ENCODE assay signal across 8 cellular contexts in the genomic region with DNA sequence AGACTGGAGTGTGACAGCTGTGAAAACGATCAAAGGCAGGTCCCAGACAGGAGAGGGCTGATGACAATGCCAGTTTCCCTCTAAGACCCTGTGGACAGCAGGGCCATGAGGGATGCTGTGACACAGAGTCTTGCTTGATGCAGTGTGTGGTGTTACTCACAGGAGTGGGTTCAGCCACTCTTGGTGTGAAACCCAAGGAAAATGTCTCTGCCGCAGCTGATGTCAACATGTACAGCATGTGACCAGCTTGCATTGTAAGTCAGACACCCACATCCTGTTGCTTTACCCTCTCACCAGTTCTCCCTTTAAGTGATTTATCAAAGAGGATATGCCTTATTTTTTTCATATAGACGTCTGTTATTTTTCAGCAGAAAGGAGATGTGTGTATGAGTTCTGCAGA.
DNase-seq lines count a peak whose midpoint lies in the region; ATAC-seq lines count a peak whose summit lies in the region.

No MANE protein-coding gene starts in this region.

- DNase-seq in DMS53 treated with DMSO at 0.1 percent for 48 hours (lab: John Stamatoyannopoulos, UW; ENCODE audit: unreplicated experiment) (peak; percentile 91), NCI-H2171 treated with DMSO at 0.1 percent for 48 hours (lab: John Stamatoyannopoulos, UW) (peak; percentile 73), glomerular visceral epithelial cell (ENCODE audit: extremely low spot score) (peak; percentile 1), NCI-H2227 treated with DMSO at 0.1 percent for 48 hours (lab: John Stamatoyannopoulos, UW) (no peak), HPDE6-E6E7 (ENCODE audit: extremely low spot score) (no peak)
- DNase-seq in activated CD8-positive, alpha-beta memory T cell treated with anti-CD3 and anti-CD28 coated beads, Interleukin-2, amount 50 U/mL, for 4 hours = peak; percentile 77
- peak; percentile 88 for DNase-seq in stimulated activated CD4-positive, alpha-beta T cell treated with anti-CD3 and anti-CD28 coated beads, Interleukin-4, amount 100 ng/mL, for 24 hours

- peak; percentile 88 for ATAC-seq in GM21786 (IDR thresholded peaks at IDR 0.05; ENCODE audit: unreplicated experiment)

Comparison
In these comparisons a context has a peak if more than half of its experiments do, and no peak if none do; other contexts are left out.
1. DNase-seq: peak in DMS53 treated with DMSO at 0.1 percent for 48 hours (single experiment), NCI-H2171 treated with DMSO at 0.1 percent for 48 hours (single experiment), activated CD8-positive, alpha-beta memory T cell treated with anti-CD3 and anti-CD28 coated beads, Interleukin-2, amount 50 U/mL, for 4 hours (single experiment), glomerular visceral epithelial cell (single experiment) and stimulated activated CD4-positive, alpha-beta T cell treated with anti-CD3 and anti-CD28 coated beads, Interleukin-4, amount 100 ng/mL, for 24 hours (single experiment); none in NCI-H2227 treated with DMSO at 0.1 percent for 48 hours (single experiment) and HPDE6-E6E7 (single experiment).